Comparison of ENCODE assay signal across 9 cellular contexts in the genomic region with DNA sequence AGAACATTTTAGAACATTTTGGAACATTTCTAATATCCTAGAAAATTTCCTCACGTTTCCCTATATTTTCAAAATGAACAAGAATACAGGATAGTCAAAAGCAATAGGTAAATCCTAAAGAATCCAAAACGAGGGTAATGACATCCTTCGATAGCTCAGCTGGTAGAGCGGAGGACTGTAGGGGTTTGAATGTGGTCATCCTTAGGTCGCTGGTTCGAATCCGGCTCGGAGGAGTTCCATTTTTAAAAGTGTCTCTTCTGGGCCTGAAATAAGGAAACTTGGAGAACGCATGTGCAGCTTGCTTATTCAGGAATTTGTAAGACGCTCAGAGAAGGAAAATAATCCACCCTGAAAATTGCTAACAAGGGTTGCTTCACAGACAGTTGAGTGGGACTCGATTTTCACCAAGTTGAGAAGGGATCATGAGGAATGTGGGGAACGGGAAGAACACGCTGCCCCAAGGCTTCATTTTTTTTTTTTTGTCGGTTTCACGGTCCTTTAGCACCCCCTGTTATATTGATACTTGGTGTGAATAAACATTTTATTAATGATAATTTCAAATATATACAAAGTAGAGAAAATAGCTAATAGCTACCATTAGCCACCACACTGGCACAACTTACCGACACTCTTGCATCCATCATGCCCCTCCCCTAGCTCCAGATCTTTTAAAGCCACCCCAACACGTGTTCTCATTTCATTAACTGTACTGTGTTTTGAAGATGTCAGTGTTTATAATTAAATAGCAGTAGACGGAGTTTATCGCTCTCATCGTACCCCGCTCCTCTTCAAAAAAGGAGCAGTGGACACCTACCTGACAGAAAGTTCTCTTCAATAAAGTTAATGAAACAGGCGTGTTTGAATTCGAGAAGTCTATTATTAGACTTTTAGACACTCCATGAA. TPM values are rescaled to one million over a fixed set of nuclear protein-coding genes. Genes with fewer than 3 reads are reported as not detected.
DNase-seq lines count a peak whose midpoint lies in the region; ATAC-seq, FAIRE-seq and TF ChIP-seq lines count a peak whose summit lies in the region.
"Had no signal": no experiment of that assay in that cellular context is flagged by ENCODE, and none has a peak within 500 bp of the region (broad histone marks: within the 10 kb centered on the region; RNA-seq: fewer than 3 reads in every experiment).

No MANE protein-coding gene starts in this region.

- peaks cover 13% of the 10 kb centered on the region for H3K79me2 ChIP-seq in OCI-LY1 (ENCODE audit: insufficient read depth, low read length)

- ATAC-seq in GM18909 (IDR thresholded peaks at IDR 0.05; ENCODE audit: poor library complexity, unreplicated experiment) (no peak), HG02571 (IDR thresholded peaks at IDR 0.05; ENCODE audit: unreplicated experiment) (no peak)

- H3K27ac ChIP-seq in OCI-LY1 (ENCODE audit: low read depth, low read length, poor library complexity, severe bottlenecking) (no peak overlapping the region), mucosa of rectum (ENCODE audit: low read depth in 2 of 2, low read length in 2 of 2) (peak overlapping the region in 1 of 2 donors; percentile 57)

- H3K36me3 ChIP-seq in OCI-LY1 (ENCODE audit: insufficient read depth, low read length) (peaks cover 20% of the 10 kb centered on the region), bronchial epithelial cell (ENCODE audit: control insufficient read depth, insufficient read depth, low read length) (peaks cover 5% of the 10 kb centered on the region), mucosa of rectum (ENCODE audit: control insufficient read depth in 2 of 2, insufficient read depth in 2 of 2, low read length in 2 of 2) (peaks cover 18 to 22% of the 10 kb centered on the region in 2 donors)

- H3K36me3 Mint-ChIP-seq in activated T-cell treated with anti-CD3 and anti-CD28 coated beads, Interleukin-2, amount 50 U/mL, for 24 hours (ENCODE audit: low read depth) = peaks cover 10% of the 10 kb centered on the region

- H3K9ac ChIP-seq in OCI-LY1 (ENCODE audit: low read length) (peak overlapping the region; percentile 89; the same call in 1 of the 2 replicates), mucosa of rectum (ENCODE audit: low read depth in 1 of 2, low read length in 2 of 2) (peak overlapping the region in 1 of 2 donors; percentile 73)

- H3K4me3 ChIP-seq in OCI-LY1 (ENCODE audit: low read depth, low read length, poor library complexity, severe bottlenecking) (peak overlapping the region; percentile 87), bronchial epithelial cell (ENCODE audit: low read depth, low read length) (no peak overlapping the region), mucosa of rectum (ENCODE audit: low read length in 2 of 2) (peak overlapping the region; percentile 90 to 99)

- H3K27ac Mint-ChIP-seq in activated T-cell treated with anti-CD3 and anti-CD28 coated beads, Interleukin-2, amount 50 U/mL, for 24 hours = peak overlapping the region; percentile 51

- peaks cover 30% of the 10 kb centered on the region for H3K27me3 Mint-ChIP-seq in activated T-cell treated with anti-CD3 and anti-CD28 coated beads, Interleukin-2, amount 50 U/mL, for 24 hours

- H3K9me3 Mint-ChIP-seq in activated T-cell treated with anti-CD3 and anti-CD28 coated beads, Interleukin-2, amount 50 U/mL, for 24 hours = no peaks in the 10 kb centered on the region

- H3K9me2 ChIP-seq in OCI-LY1 (ENCODE audit: low read depth, low read length) = no peaks in the 10 kb centered on the region; the same call in 1 of the 2 replicates

- H3K4me2 ChIP-seq in OCI-LY1 (ENCODE audit: low read length) = peak overlapping the region; percentile 90

- no peaks in the 10 kb centered on the region for H3K27me3 ChIP-seq in OCI-LY1 (ENCODE audit: insufficient read depth, low read length)
- H3K27me3 ChIP-seq in bronchial epithelial cell (ENCODE audit: control insufficient read depth, insufficient read depth, low read length) = no peaks in the 10 kb centered on the region
- H3K27me3 ChIP-seq in mucosa of rectum (ENCODE audit: control insufficient read depth in 2 of 2, insufficient read depth in 2 of 2, low read length in 2 of 2) = peaks cover 12 to 18% of the 10 kb centered on the region in 2 donors

- no peak overlapping the region for H3K4me3 Mint-ChIP-seq in activated T-cell treated with anti-CD3 and anti-CD28 coated beads, Interleukin-2, amount 50 U/mL, for 24 hours

- no peaks in the 10 kb centered on the region for H3K9me3 ChIP-seq in OCI-LY1 (ENCODE audit: low read length)
- no peaks in the 10 kb centered on the region for H3K9me3 ChIP-seq in mucosa of rectum (ENCODE audit: control insufficient read depth in 2 of 2, low read length in 2 of 2)

- H3K4me1 ChIP-seq in OCI-LY1 (ENCODE audit: insufficient read depth, low read length, severe bottlenecking) (peaks cover 19% of the 10 kb centered on the region), mucosa of rectum (ENCODE audit: control insufficient read depth in 2 of 2, insufficient read depth in 2 of 2, low read length in 2 of 2) (peaks cover 9 to 17% of the 10 kb centered on the region in 2 donors)

- no peak overlapping the region; the same call in 1 of the 2 replicates for H2AFZ ChIP-seq in OCI-LY1 (ENCODE audit: low read length)

- TF ChIP-seq CTCF in OCI-LY1 (IDR thresholded peaks at IDR 0.05; ENCODE audit: low read length) = no peak
- no peak for TF ChIP-seq CTCF in bronchial epithelial cell (IDR thresholded peaks at IDR 0.05; ENCODE audit: insufficient read depth, low read length, severe bottlenecking)

- peaks cover 33% of the 10 kb centered on the region for H3K4me1 Mint-ChIP-seq in activated T-cell treated with anti-CD3 and anti-CD28 coated beads, Interleukin-2, amount 50 U/mL, for 24 hours (ENCODE audit: low read depth)

- peak; percentile 67 for DNase-seq in activated T-cell treated with anti-CD3 and anti-CD28 coated beads, Interleukin-2, amount 50 U/mL, for 24 hours
- no peak for DNase-seq in activated T-cell treated with anti-CD3 and anti-CD28 coated beads, Interleukin-2, amount 50 U/mL, for 1 hour
- DNase-seq in bronchial epithelial cell (ENCODE audit: low read depth) (peak; percentile 73), SIG-M5 treated with dmso at 0.1 percent for 504 hours (lab: John Stamatoyannopoulos, UW; ENCODE audit: unreplicated experiment) (no peak)

- no peak for FAIRE-seq in bronchial epithelial cell (lab: Jason Lieb, UNC)
- FAIRE-seq: islet of Langerhans had no signal

- H3F3A ChIP-seq in OCI-LY1 (ENCODE audit: insufficient read depth, low read length) = no peaks in the 10 kb centered on the region

- no peaks in the 10 kb centered on the region for H4K20me1 ChIP-seq in OCI-LY1 (ENCODE audit: insufficient read depth, low read length)

RNA-seq across cellular contexts. Expression of a gene that starts 1.8 kb away (rescaled TPM):
- total RNA-seq in bronchial epithelial cell = 16.1 and 16.8 TPM in 2 replicates

RNA-seq across cellular contexts. Expression of a gene that starts 56.8 kb away (rescaled TPM):
- total RNA-seq in bronchial epithelial cell = 59.5 and 94.0 TPM in 2 replicates

Comparison
In these comparisons a context has a peak if more than half of its experiments do, and no peak if none do; other contexts are left out.
1. DNase-seq: peak in activated T-cell treated with anti-CD3 and anti-CD28 coated beads, Interleukin-2, amount 50 U/mL, for 24 hours (single experiment) and bronchial epithelial cell (single experiment); none in activated T-cell treated with anti-CD3 and anti-CD28 coated beads, Interleukin-2, amount 50 U/mL, for 1 hour (single experiment) and SIG-M5 treated with dmso at 0.1 percent for 504 hours (single experiment).